In genomic region chr2:105768961-105769452, GRCh38 we compare ENCODE assay signal across 13 cellular contexts. TPM values are rescaled to one million over a fixed set of nuclear protein-coding genes. Genes with fewer than 3 reads are reported as not detected.
A peak's percentile ranks its signal among the peaks of the same experiment; 100 is the strongest.
DNase-seq lines count a peak whose midpoint lies in the region; ATAC-seq, FAIRE-seq and TF ChIP-seq lines count a peak whose summit lies in the region.
"Had no signal": no experiment of that assay in that cellular context is flagged by ENCODE, and none has a peak within 500 bp of the region (broad histone marks: within the 10 kb centered on the region; RNA-seq: fewer than 3 reads in every experiment).

No MANE protein-coding gene starts in this region.

- H3K36me3 ChIP-seq in spleen (peaks cover 0 to 51% (median 3%) of the 10 kb centered on the region in 6 donors), small intestine (ENCODE audit: control insufficient read depth in 2 of 2, insufficient read depth in 2 of 2, low read length in 2 of 2) (peaks cover 1 to 3% of the 10 kb centered on the region in 2 donors)
- H3K36me3 ChIP-seq: colonic mucosa had no signal

- H3K4me3 ChIP-seq in fibroblast of pulmonary artery (replicated peaks; ENCODE audit: low read depth, low read length) (no peak overlapping the region), spleen (no peak overlapping the region), small intestine (ENCODE audit: low read depth in 1 of 2, low read length in 2 of 2) (no peak overlapping the region)
- H3K4me3 ChIP-seq: A549, colonic mucosa had no signal

- no peaks in the 10 kb centered on the region for H3K9me3 Mint-ChIP-seq in activated CD4-positive, alpha-beta T cell treated with anti-CD3 and anti-CD28 coated beads for 36 hours (ENCODE audit: low read depth)
- H3K9me3 Mint-ChIP-seq in WTC11 = no peaks in the 10 kb centered on the region

- peaks cover 65% of the 10 kb centered on the region for H3K36me3 Mint-ChIP-seq in activated CD4-positive, alpha-beta T cell treated with anti-CD3 and anti-CD28 coated beads for 36 hours (ENCODE audit: low read depth)
- 0 out of 2 replicates have a peak, but pooled peaks cover 3% of the 10 kb centered on the region for H3K36me3 Mint-ChIP-seq in WTC11

- H3K27me3 ChIP-seq in spleen (replicated peaks in 1 of 7) = no peaks in the 10 kb centered on the region
- no peaks in the 10 kb centered on the region for H3K27me3 ChIP-seq in small intestine (ENCODE audit: control insufficient read depth in 2 of 2, insufficient read depth in 2 of 2, low read length in 2 of 2)
- H3K27me3 ChIP-seq: colonic mucosa had no signal

- TF ChIP-seq POLR2A in spleen (IDR thresholded peaks at IDR 0.05) = no peak

- no peak for TF ChIP-seq CTCF in WTC11 (IDR thresholded peaks at IDR 0.05)
- no peak for TF ChIP-seq CTCF in fibroblast of pulmonary artery (IDR thresholded peaks at IDR 0.05; ENCODE audit: low read length, missing control alignments)
- no peak for TF ChIP-seq CTCF in spleen (IDR thresholded peaks at IDR 0.05 in 8 of 11, conservative IDR thresholded peaks at IDR 0.05 in 3 of 11)

- CTCF ChIA-PET in activated CD4-positive, alpha-beta T cell treated with anti-CD3 and anti-CD28 coated beads for 36 hours (lab: Charles Lee) = interaction anchor here (0.6 to 1.8 kb wide), 7 partner anchors 9 to 414 kb away, joined by 3 to 5 read pairs (median 4); no protein-coding TSS in a partner anchor
- CTCF ChIA-PET in WTC11 (lab: Charles Lee) = interaction anchor here (0.7 to 1.6 kb wide), 7 partner anchors 13 to 192 kb away, joined by 3 to 8 read pairs (median 3); no protein-coding TSS in a partner anchor

- peaks cover 96% of the 10 kb centered on the region for H3K4me1 Mint-ChIP-seq in activated CD4-positive, alpha-beta T cell treated with anti-CD3 and anti-CD28 coated beads for 36 hours
- H3K4me1 Mint-ChIP-seq in WTC11 = peaks cover 75% of the 10 kb centered on the region

- FAIRE-seq in small intestine (lab: Jason Lieb, UNC) = no peak
- FAIRE-seq: A549, keratinocyte had no signal

- H3K9me3 ChIP-seq in spleen (peaks cover 0 to 6% (median 0%) of the 10 kb centered on the region in 8 donors), small intestine (ENCODE audit: control insufficient read depth, low read depth) (no peaks in the 10 kb centered on the region)
- H3K9me3 ChIP-seq: A549, colonic mucosa had no signal

- POLR2A ChIA-PET in activated CD4-positive, alpha-beta T cell treated with anti-CD3 and anti-CD28 coated beads for 36 hours (lab: Charles Lee) = interaction anchor here (0.6 to 1.2 kb wide), 5 partner anchors 11 to 55 kb away, joined by 3 to 6 read pairs (median 4); no protein-coding TSS in a partner anchor
- POLR2A ChIA-PET in WTC11 (lab: Charles Lee) = interaction anchor here (0.7 to 1.1 kb wide), 2 partner anchors 9 to 29 kb away, joined by 3 read pairs; no protein-coding TSS in a partner anchor

- WGBS in spleen, 5 donors = 43 to 64% (median 59%) methylated on average over 6 of the region's 6 CpGs
- WGBS in small intestine, 3 donors = 54 to 67% (median 61%) methylated on average over 6 of the region's 6 CpGs

- intact Hi-C loops in activated CD4-positive, alpha-beta T cell treated with anti-CD3 and anti-CD28 coated beads for 36 hours (cut with DNase I, micrococcal nuclease) = loop anchor here in 1 of 2 experiments (2.0 kb wide), 1 partner anchor 14 kb away; no protein-coding TSS in a partner anchor
- intact Hi-C loops in spleen (cut with DNase I; ENCODE audit: low total_unique reads) = no loop called here

- peak overlapping the region; percentile 46 for H3K4me3 Mint-ChIP-seq in activated CD4-positive, alpha-beta T cell treated with anti-CD3 and anti-CD28 coated beads for 36 hours
- no peak overlapping the region for H3K4me3 Mint-ChIP-seq in WTC11

- ATAC-seq in activated CD4-positive, alpha-beta T cell treated with anti-CD3 and anti-CD28 coated beads for 36 hours = peak; percentile 55
- peak; percentile 46 for ATAC-seq in WTC11

- DNase-seq in activated CD4-positive, alpha-beta T cell treated with anti-CD3 and anti-CD28 coated beads for 36 hours = peak; percentile 41
- no peak for DNase-seq in activated CD4-positive, alpha-beta T cell treated with anti-CD3 and anti-CD28 coated beads for 4 hours
- no peak for DNase-seq in WTC11 (ENCODE audit: low spot score)
- peak; percentile 53 for DNase-seq in fibroblast of pulmonary artery (ENCODE audit: low read depth)
- DNase-seq in spleen = no peak
- DNase-seq in central memory CD4-positive, alpha-beta T cell = no peak
- DNase-seq in small intestine = no peak
- DNase-seq in HK-2 (ENCODE audit: unreplicated experiment) = no peak
- DNase-seq: colonic mucosa; NCI-H524; stimulated activated CD4-positive, alpha-beta T cell treated with anti-CD3 and anti-CD28 coated beads, Interleukin-12 subunit alpha, Interleukin-12 subunit beta, amount 100 ng/mL, for 4 hours had no signal

- H3K27ac Mint-ChIP-seq in activated CD4-positive, alpha-beta T cell treated with anti-CD3 and anti-CD28 coated beads for 36 hours = peak overlapping the region; percentile 92
- 0 out of 2 replicates have a peak overlapping the region, but pooled peaks have one; percentile 62 for H3K27ac Mint-ChIP-seq in WTC11

- H3K27ac ChIP-seq in spleen (peak overlapping the region in 7 of 8 donors; percentile 17 to 86 (median 60)), small intestine (ENCODE audit: low read depth in 1 of 2, low read length in 1 of 2) (no peak overlapping the region)
- H3K27ac ChIP-seq: A549, colonic mucosa had no signal

- H3K27me3 Mint-ChIP-seq in activated CD4-positive, alpha-beta T cell treated with anti-CD3 and anti-CD28 coated beads for 36 hours = no peaks in the 10 kb centered on the region
- no peaks in the 10 kb centered on the region for H3K27me3 Mint-ChIP-seq in WTC11 (ENCODE audit: low read depth)

- peaks cover 20 to 100% (median 80%) of the 10 kb centered on the region in 6 donors for H3K4me1 ChIP-seq in spleen
- peaks cover 3 to 7% of the 10 kb centered on the region in 2 donors for H3K4me1 ChIP-seq in small intestine (ENCODE audit: control insufficient read depth in 2 of 2, insufficient read depth in 1 of 2, low read depth in 1 of 2, low read length in 1 of 2)
- H3K4me1 ChIP-seq: A549, colonic mucosa had no signal

TF ChIP-seq in WTC11, 78 proteins besides CTCF, POLR2A, EP300 and RAD21:
- TF ChIP-seq NR1H2 (CRISPR knock-in tag; IDR thresholded peaks at IDR 0.05) = no peak

RNA-seq across cellular contexts. Expression of gene NCK2, which starts 24.3 kb away (rescaled TPM):
- 10 to 100 TPM; 84.7 to 87.5 TPM for total RNA-seq in activated CD4-positive, alpha-beta T cell treated with anti-CD3 and anti-CD28 coated beads for 36 hours
- total RNA-seq in WTC11 (2021) (63.7 to 75.4 TPM (median 65.1 TPM) in 3 replicates), spleen (100 to 1,000 TPM in 2 of 7 donors, 10 to 100 TPM in 5; 50.3 to 106 (median 82.9) TPM)
- polyA plus RNA-seq in spleen (10 to 100 TPM; 21.5 to 32.1 (median 30.0) TPM), small intestine (100 to 1,000 TPM in 2 of 3 donors, 10 to 100 TPM in 1; 59.6 to 124 (median 103) TPM)

Comparison
In these comparisons a context has a peak if more than half of its experiments do, and no peak if none do; other contexts are left out.
1. DNase-seq: peak in activated CD4-positive, alpha-beta T cell treated with anti-CD3 and anti-CD28 coated beads for 36 hours (single experiment) and fibroblast of pulmonary artery (single experiment); none in activated CD4-positive, alpha-beta T cell treated with anti-CD3 and anti-CD28 coated beads for 4 hours (0 of 2), WTC11 (single experiment), spleen (single experiment), central memory CD4-positive, alpha-beta T cell (single experiment), small intestine (single experiment) and HK-2 (single experiment).
2. H3K27ac ChIP-seq: peak in spleen (7 of 8); none in small intestine (0 of 2).